In the genomic region with DNA sequence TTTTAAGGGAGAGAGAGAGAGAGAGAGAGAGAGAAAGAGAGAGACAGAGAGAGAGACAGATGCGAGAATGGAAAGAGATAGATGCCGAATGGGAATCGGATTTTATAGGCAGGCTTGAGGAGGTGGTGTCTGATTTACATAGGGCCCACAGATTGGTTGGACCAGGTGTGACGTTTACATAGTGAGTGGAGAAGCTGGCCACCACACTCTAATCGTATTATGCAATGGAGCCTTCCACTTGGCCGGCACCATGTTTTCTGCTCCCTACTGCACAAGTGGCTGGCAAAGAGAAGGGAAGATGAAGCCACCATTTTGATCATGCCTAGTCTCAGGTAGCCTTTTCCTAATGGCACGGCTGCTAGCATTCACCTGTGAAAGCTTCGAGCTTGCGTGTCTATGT, we compare ENCODE assay signal across 14 cellular contexts.
"Had no signal": no experiment of that assay in that cellular context is flagged by ENCODE, and none has a peak within 500 bp of the region (broad histone marks: within the 10 kb centered on the region; RNA-seq: fewer than 3 reads in every experiment).

No MANE protein-coding gene starts in this region.

- DNase-seq: Karpas-422, KG1, MM.1S, NCI-H1092 treated with DMSO at 0.1 percent for 48 hours, NCI-H1436, NCI-H187, NCI-H2029, NCI-H2081 treated with DMSO at 0.1 percent for 48 hours, NCI-H2227 treated with DMSO at 0.1 percent for 48 hours, NCI-H526, PC-3, SHP77, T-helper 1 cell, T-helper 17 cell had no signal
